9 cellular contexts compared by ENCODE assay signal in genomic region chr1:109923131-109923945, GRCh38. TPM values are rescaled to one million over a fixed set of nuclear protein-coding genes. Genes with fewer than 3 reads are reported as not detected.
A peak's percentile ranks its signal among the peaks of the same experiment; 100 is the strongest.
DNase-seq lines count a peak whose midpoint lies in the region; ATAC-seq, FAIRE-seq and TF ChIP-seq lines count a peak whose summit lies in the region.
"Had no signal": no experiment of that assay in that cellular context is flagged by ENCODE, and none has a peak within 500 bp of the region (broad histone marks: within the 10 kb centered on the region; RNA-seq: fewer than 3 reads in every experiment).

No MANE protein-coding gene starts in this region.

- TF ChIP-seq CTCF in LNCAP (IDR thresholded peaks at IDR 0.05), result peak; percentile 58
- TF ChIP-seq CTCF in GM12878 (IDR thresholded peaks at IDR 0.05 in 2 of 3, conservative IDR thresholded peaks at IDR 0.05 in 1 of 3; ENCODE audit: control insufficient read depth in 2 of 3, extremely low read depth in 1 of 3, insufficient read depth in 1 of 3, low read depth in 3 of 3, low read length in 3 of 3), result peak; percentile 24 to 42 (median 39); a peak in 4 of 6 replicates

- in situ Hi-C loops in GM12878 (cut with MboI), result no loop called here

- TF ChIP-seq RAD21 in GM12878 (IDR thresholded peaks at IDR 0.05; ENCODE audit: insufficient read depth, low read depth, low read length), result peak; percentile 36; the same call in 1 of the 2 replicates

- CTCF ChIA-PET in GM12878 (lab: Yijun Ruan, JAX), result interaction anchor here (0.6 to 1.4 kb wide), 5 partner anchors 8 to 88 kb away, joined by 3 to 4 read pairs (median 3); no protein-coding TSS in a partner anchor
- CTCF ChIA-PET in CD8-positive, alpha-beta memory T cell (lab: Charles Lee), result interaction anchor here (0.6 to 1.3 kb wide), 3 partner anchors 9 to 146 kb away, joined by 3 read pairs; no protein-coding TSS in a partner anchor

- H3K27me3 ChIP-seq in GM12878 (replicated peaks in 1 of 2; ENCODE audit: control insufficient read depth in 2 of 2, insufficient read depth in 2 of 2, low read length in 1 of 2) (no peaks in the 10 kb centered on the region), aorta (ENCODE audit: control insufficient read depth in 1 of 2, insufficient read depth in 2 of 2, low read length in 1 of 2) (no peaks in the 10 kb centered on the region)
- H3K27me3 ChIP-seq in CD8-positive, alpha-beta memory T cell (ENCODE audit: insufficient read depth, low read length, poor library complexity, severe bottlenecking), result no peaks in the 10 kb centered on the region

- no peaks in the 10 kb centered on the region for H3K4me1 ChIP-seq in GM12878 (ENCODE audit: control insufficient read depth, insufficient read depth, low read length)
- H3K4me1 ChIP-seq in aorta (ENCODE audit: control insufficient read depth in 1 of 2, insufficient read depth in 2 of 2, low read length in 2 of 2), result no peaks in the 10 kb centered on the region
- no peaks in the 10 kb centered on the region for H3K4me1 ChIP-seq in CD8-positive, alpha-beta memory T cell (ENCODE audit: insufficient read depth, low read length)

- H3K79me2 ChIP-seq in GM12878 (ENCODE audit: control insufficient read depth, insufficient read depth, low read length), result no peaks in the 10 kb centered on the region

- H3K4me3 Mint-ChIP-seq in CD8-positive, alpha-beta memory T cell, result peak overlapping the region in 1 of 7 donors; percentile 26

- H3K4me2 ChIP-seq in GM12878 (ENCODE audit: control insufficient read depth, insufficient read depth), result no peak overlapping the region

- intact Hi-C loops in GM12878 (cut with micrococcal nuclease; ENCODE audit: unreplicated experiment), result no loop called here
- intact Hi-C loops in aorta (cut with DNase I), result no loop called here

- SMC1A ChIA-PET in GM12878 (lab: Charles Lee; ENCODE audit: uncharacterized antibody, unreplicated experiment), result interaction anchor here (0.6 kb wide), 1 partner anchor 933 kb away, joined by 3 read pairs; no protein-coding TSS in a partner anchor

- no peak overlapping the region for H3K4me3 ChIP-seq in GM12878
- H3K4me3 ChIP-seq in aorta (ENCODE audit: low read length in 2 of 2), result no peak overlapping the region
- H3K4me3 ChIP-seq in CD8-positive, alpha-beta memory T cell (ENCODE audit: low read length), result no peak overlapping the region

- ATAC-seq in GM12878 (peak; percentile 76), aorta (ENCODE audit: low FRiP score) (no peak), GM18868 (IDR thresholded peaks at IDR 0.05; ENCODE audit: unreplicated experiment) (no peak), HG02981 (IDR thresholded peaks at IDR 0.05; ENCODE audit: unreplicated experiment) (no peak)

- no TSS peak for BruUV-seq in GM12878 (replicated peaks; lab: Mats Ljungman, UMichigan)

- H3K9me3 Mint-ChIP-seq in CD8-positive, alpha-beta memory T cell, result no peaks in the 10 kb centered on the region

- H3K9me3 ChIP-seq in GM12878 (replicated peaks; ENCODE audit: control insufficient read depth, insufficient read depth, low read length), result no peaks in the 10 kb centered on the region
- no peaks in the 10 kb centered on the region for H3K9me3 ChIP-seq in aorta (ENCODE audit: control insufficient read depth, low read length)
- H3K9me3 ChIP-seq in CD8-positive, alpha-beta memory T cell (ENCODE audit: low read length), result no peaks in the 10 kb centered on the region

- POLR2A ChIA-PET in GM12878 (lab: Charles Lee), result no interaction called here
- POLR2A ChIA-PET in CD8-positive, alpha-beta memory T cell (lab: Charles Lee), result no interaction called here

- H3K36me3 ChIP-seq in GM12878 (ENCODE audit: control insufficient read depth in 2 of 2, insufficient read depth in 2 of 2, low read length in 1 of 2) (peaks cover 13 to 35% of the 10 kb centered on the region in 2 experiments), aorta (ENCODE audit: control insufficient read depth in 1 of 2, insufficient read depth in 2 of 2, low read length in 1 of 2) (peaks cover 2 to 6% of the 10 kb centered on the region in 2 donors)
- peaks cover 6% of the 10 kb centered on the region for H3K36me3 ChIP-seq in CD8-positive, alpha-beta memory T cell (ENCODE audit: insufficient read depth, low read length)

- TF ChIP-seq EP300 in GM12878 (IDR thresholded peaks at IDR 0.05; ENCODE audit: borderline replicate concordance in 1 of 2, control insufficient read depth in 1 of 2, low read depth in 2 of 2, low read length in 2 of 2), result no peak

- H3K36me3 Mint-ChIP-seq in CD8-positive, alpha-beta memory T cell, result peaks cover 24 to 74% (median 25%) of the 10 kb centered on the region in 3 donors

- DNase-seq in Daoy (ENCODE audit: low read depth) (peak; percentile 56), GM12878 (ENCODE audit: low read depth, low spot score) (no peak), mesenteric fat pad (ENCODE audit: low spot score) (peak; percentile 67), aorta (no peak)
- no peak for DNase-seq in CD8-positive, alpha-beta memory T cell

- FAIRE-seq in GM12878 (lab: Jason Lieb, UNC), result no peak
- FAIRE-seq: RCC 7860 had no signal

- no peak overlapping the region for H3K9ac ChIP-seq in GM12878 (ENCODE audit: control insufficient read depth, insufficient read depth, low read length)

- peak overlapping the region in 1 of 8 donors; percentile 80 for H3K27ac Mint-ChIP-seq in CD8-positive, alpha-beta memory T cell

- no peak for TF ChIP-seq POLR2A in GM12878 (IDR thresholded peaks at IDR 0.05; ENCODE audit: low read depth, low read length)

- H3K27ac ChIP-seq in GM12878 (ENCODE audit: control insufficient read depth, insufficient read depth) (no peak overlapping the region), aorta (ENCODE audit: low read depth in 1 of 2, low read length in 2 of 2) (no peak overlapping the region)
- H3K27ac ChIP-seq in CD8-positive, alpha-beta memory T cell (ENCODE audit: low read depth, low read length), result no peak overlapping the region

- RAD21 ChIA-PET in GM12878 (lab: Charles Lee; ENCODE audit: unreplicated experiment), result interaction anchor here (0.7 to 2.6 kb wide), 2 partner anchors 61 to 146 kb away, joined by 3 to 11 read pairs; partner anchors contain the start of gene AHCYL1

- peaks cover 0 to 3% of the 10 kb centered on the region in 2 donors for H3K27me3 Mint-ChIP-seq in CD8-positive, alpha-beta memory T cell

- H4K20me1 ChIP-seq in GM12878 (ENCODE audit: control insufficient read depth, insufficient read depth), result no peaks in the 10 kb centered on the region; the same call in 1 of the 2 replicates

- no peak overlapping the region for H2AFZ ChIP-seq in GM12878 (ENCODE audit: control insufficient read depth, low read depth, low read length)

- H3K4me1 Mint-ChIP-seq in CD8-positive, alpha-beta memory T cell, result no peaks in the 10 kb centered on the region

- WGBS in GM12878 (ENCODE audit: insufficient coverage, insufficient replicate concordance, low lambda C conversion rate, missing lambda C conversion rate), result 74% methylated on average over 17 of the region's 17 CpGs
- WGBS in aorta, 2 donors, result 88 to 90% methylated on average over 17 of the region's 17 CpGs

TF ChIP-seq in GM12878, 131 proteins besides CTCF, POLR2A, EP300 and RAD21:
- no peak for TF ChIP-seq MEF2B (IDR thresholded peaks at IDR 0.05; ENCODE audit: partially characterized antibody, poor library complexity, severe bottlenecking)
- TF ChIP-seq SMC3 (IDR thresholded peaks at IDR 0.05; ENCODE audit: borderline replicate concordance, low read length), result peak; percentile 15; the same call in 1 of the 2 replicates
- TF ChIP-seq ZBTB33 (IDR thresholded peaks at IDR 0.05), result peak; percentile 79; the same call in 1 of the 2 replicates

RNA-seq across cellular contexts. Expression of gene CSF1, which starts 12.7 kb away (rescaled TPM):
- 12.9 and 23.2 TPM in 2 replicates for total RNA-seq in Daoy (2014; rRNA removed; shearing (Covaris generic))
- 20.4 and 22.4 TPM in 2 replicates for total RNA-seq in GM12878 (2013; cell fraction: nucleolus; rRNA removed)
- total RNA-seq in GM12878 (2014; rRNA removed) (12.6 and 13.6 TPM in 2 replicates), GM12878 (2014; rRNA removed; fragmentation: Illumina TruSeq; extraction: Trizol) (8.2 and 8.5 TPM in 2 replicates), GM12878 (2021) (30.7 and 31.5 TPM in 2 replicates), mesenteric fat pad (228 TPM), aorta (10 to 100 TPM; 66.8 to 69.1 TPM)
- polyA plus RNA-seq in GM12878 (2011; ENCODE audit: low read depth), result 3.8 TPM
- polyA plus RNA-seq in GM12878 (2011; rRNA removed) (20.0 and 32.4 TPM in 2 replicates), GM12878 (2014; fragmentation: Illumina TruSeq; extraction: Trizol) (7.9 and 12.4 TPM in 2 replicates), GM12878 (2014; fragmentation: Nextera tagmentation; extraction: Ambion mirVana) (1 to 10 TPM; 1.2 to 2.0 TPM), GM12878 (2014; rRNA removed) (20.4 and 21.2 TPM in 2 replicates), GM12878 (2016; fragmentation: Nextera tagmentation; extraction: Ambion mirVana) (10 to 100 TPM; 12.2 to 17.2 TPM), aorta (10 to 100 TPM in 1 of 2 donors, 1 to 10 TPM in 1; 5.0 to 31.4 TPM)
- polyA plus RNA-seq in GM12878 (2011; cell fraction: cytosol; rRNA removed), result 24.3 and 31.2 TPM in 2 replicates
- 46.1 and 50.0 TPM in 2 replicates for polyA plus RNA-seq in GM12878 (2011; cell fraction: nucleus; rRNA removed)
- polyA plus RNA-seq in GM12878 (2012), result 9.1 and 14.2 TPM in 2 replicates
- polyA minus RNA-seq in GM12878 (2011; rRNA and poly(A)+ RNA removed), result 17.7 and 19.2 TPM in 2 replicates
- polyA minus RNA-seq in GM12878 (2011; cell fraction: cytosol; rRNA and poly(A)+ RNA removed), result 10.2 and 17.6 TPM in 2 replicates
- polyA minus RNA-seq in GM12878 (2011; cell fraction: nucleus; rRNA and poly(A)+ RNA removed), result 11.1 and 18.2 TPM in 2 replicates
- 10 to 100 TPM; 82.8 to 87.8 TPM for total RNA-seq in CD8-positive, alpha-beta memory T cell
- polyA plus RNA-seq in CD8-positive, alpha-beta memory T cell, result 5.6 TPM

Comparison
In these comparisons a context has a peak if more than half of its experiments do, and no peak if none do; other contexts are left out.
1. DNase-seq: peak in Daoy (single experiment) and mesenteric fat pad (single experiment); none in GM12878 (single experiment), aorta (0 of 2) and CD8-positive, alpha-beta memory T cell (0 of 5).